ENCODE assay signal across 16 cellular contexts in the genomic region with DNA sequence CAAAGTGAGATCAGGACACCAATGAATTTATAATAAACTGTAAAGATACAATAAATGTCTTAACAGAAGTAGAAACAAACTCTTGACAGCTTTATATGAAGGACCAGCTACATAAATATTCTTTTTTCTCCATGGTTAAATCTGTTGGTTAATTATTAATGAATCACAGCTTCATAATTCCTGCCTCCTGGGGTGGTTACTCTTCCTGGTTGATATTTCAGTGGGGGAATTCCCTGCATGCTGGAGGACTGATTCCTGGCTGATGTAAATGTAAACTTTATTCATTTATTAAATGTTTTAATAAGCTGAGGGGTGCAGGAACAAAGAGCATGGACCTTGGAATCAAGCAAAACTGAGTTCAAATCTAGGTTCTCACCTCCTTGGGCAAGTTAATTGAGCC. TPM values are rescaled to one million over a fixed set of nuclear protein-coding genes. Genes with fewer than 3 reads are reported as not detected.
A peak's percentile ranks its signal among the peaks of the same experiment; 100 is the strongest.
DNase-seq lines count a peak whose midpoint lies in the region; FAIRE-seq and TF ChIP-seq lines count a peak whose summit lies in the region.
"Had no signal": no experiment of that assay in that cellular context is flagged by ENCODE, and none has a peak within 500 bp of the region (broad histone marks: within the 10 kb centered on the region; RNA-seq: fewer than 3 reads in every experiment).

No MANE protein-coding gene starts in this region.

- no peak for TF ChIP-seq POLR2A in GM12892 (IDR thresholded peaks at IDR 0.05; ENCODE audit: low read depth, low read length)

- H3K4me1 ChIP-seq in small intestine (ENCODE audit: control insufficient read depth in 2 of 2, insufficient read depth in 1 of 2, low read depth in 1 of 2, low read length in 1 of 2), result no peaks in the 10 kb centered on the region
- H3K4me1 ChIP-seq in kidney (ENCODE audit: control insufficient read depth in 1 of 2, insufficient read depth in 1 of 2, low read depth in 1 of 2, low read length in 2 of 2), result peaks cover 0 to 7% of the 10 kb centered on the region in 2 donors

- H3K36me3 ChIP-seq in small intestine (ENCODE audit: control insufficient read depth in 2 of 2, insufficient read depth in 2 of 2, low read length in 2 of 2) (no peaks in the 10 kb centered on the region), kidney (ENCODE audit: control insufficient read depth in 1 of 2, insufficient read depth in 2 of 2, low read length in 2 of 2) (no peaks in the 10 kb centered on the region)
- H3K36me3 ChIP-seq: Peyer's patch had no signal

- intact Hi-C loops in kidney (cut with DNase I), result no loop called here

- H3K27ac ChIP-seq in small intestine (ENCODE audit: low read depth in 1 of 2, low read length in 1 of 2) (no peak overlapping the region), kidney (ENCODE audit: low read depth in 2 of 2, low read length in 2 of 2) (no peak overlapping the region)
- H3K27ac ChIP-seq: GM23248, Peyer's patch had no signal

- TF ChIP-seq CTCF in kidney (IDR thresholded peaks at IDR 0.05; ENCODE audit: borderline replicate concordance, extremely low read depth, insufficient read depth), result no peak

- H3K4me3 ChIP-seq in small intestine (ENCODE audit: low read depth in 1 of 2, low read length in 2 of 2) (no peak overlapping the region), kidney (ENCODE audit: low read length in 2 of 2) (no peak overlapping the region)
- H3K4me3 ChIP-seq: GM12878, GM23248, Peyer's patch had no signal

- H3K9me3 ChIP-seq in small intestine (ENCODE audit: control insufficient read depth, low read depth) (no peaks in the 10 kb centered on the region), kidney (ENCODE audit: control insufficient read depth in 1 of 2, low read length in 2 of 2) (no peaks in the 10 kb centered on the region)
- H3K9me3 ChIP-seq: Peyer's patch had no signal

- H3K27me3 ChIP-seq in small intestine (ENCODE audit: control insufficient read depth in 2 of 2, insufficient read depth in 2 of 2, low read length in 2 of 2), result no peaks in the 10 kb centered on the region
- H3K27me3 ChIP-seq: Peyer's patch had no signal

- H3K9ac ChIP-seq in kidney (ENCODE audit: low read length in 2 of 2), result no peak overlapping the region
- H3K9ac ChIP-seq: GM23248 had no signal

- DNase-seq in DMS53 (lab: John Stamatoyannopoulos, UW), result peak; percentile 67
- peak; percentile 4 for DNase-seq in SW480 (ENCODE audit: low spot score)
- DNase-seq in kidney glomerular epithelial cell (lab: John Stamatoyannopoulos, UW), result peak; percentile 78
- DNase-seq in small intestine, result peak; percentile 49
- DNase-seq in kidney, result no peak
- no peak for DNase-seq in activated T-cell treated with anti-CD3 and anti-CD28 coated beads for 4 hours
- DNase-seq in GM12892 (ENCODE audit: insufficient read length), result no peak
- DNase-seq: CD8-positive, alpha-beta memory T cell; DMS 273 treated with DMSO at 0.1 percent for 48 hours; GM23248; NCI-H1436; NCI-H2081; NCI-H524; Peyer's patch; SHP77 treated with DMSO at 0.1 percent for 48 hours had no signal

- no peak for FAIRE-seq in small intestine (lab: Jason Lieb, UNC)
- no peak for FAIRE-seq in kidney (lab: Jason Lieb, UNC)
- no peak for FAIRE-seq in GM12892 (lab: Jason Lieb, UNC)
- FAIRE-seq: GM12878 had no signal

RNA-seq across cellular contexts. Expression of a gene that starts 16.2 kb away (rescaled TPM):
- polyA plus RNA-seq in small intestine (1 to 10 TPM in 2 of 3 donors, under 1 TPM in 1; 0.67 to 8.7 (median 4.9) TPM), kidney (ENCODE audit: insufficient read depth, low read depth, low replicate concordance) (37.4 TPM)
- total RNA-seq in kidney, result 25.7 TPM
- polyA plus RNA-seq in GM12892 (2012; ENCODE audit: missing spikeins), result not detected
- total RNA-seq: GM12878 had no signal

Comparison
In these comparisons a context has a peak if more than half of its experiments do, and no peak if none do; other contexts are left out.
1. DNase-seq: peak in DMS53 (single experiment), SW480 (single experiment), kidney glomerular epithelial cell (single experiment) and small intestine (single experiment); none in kidney (single experiment), activated T-cell treated with anti-CD3 and anti-CD28 coated beads for 4 hours (single experiment) and GM12892 (single experiment).